Comparison of ENCODE assay signal across 23 cellular contexts in the genomic region with DNA sequence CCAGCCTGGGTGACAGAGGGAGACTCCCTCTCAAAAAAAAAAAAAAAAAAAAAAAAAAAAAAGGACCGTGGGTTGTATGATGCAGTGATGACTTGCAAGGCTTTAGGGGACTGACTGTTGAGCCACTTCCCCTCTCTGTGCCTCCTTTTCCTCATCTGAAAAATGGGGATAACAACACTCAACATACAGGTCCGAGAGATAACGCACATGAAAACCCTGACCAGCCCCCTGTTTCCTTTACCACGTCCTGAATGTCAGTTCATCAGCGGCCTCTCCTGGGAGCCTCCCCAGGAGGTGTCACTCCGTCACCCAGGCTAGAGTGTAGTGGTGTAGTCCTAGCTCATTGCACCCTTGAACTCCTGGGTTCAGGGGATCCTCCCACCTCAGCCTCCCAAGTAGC. TPM values are rescaled to one million over a fixed set of nuclear protein-coding genes. Genes with fewer than 3 reads are reported as not detected.
A peak's percentile ranks its signal among the peaks of the same experiment; 100 is the strongest.
DNase-seq lines count a peak whose midpoint lies in the region; ATAC-seq, FAIRE-seq and TF ChIP-seq lines count a peak whose summit lies in the region.
"Had no signal": no experiment of that assay in that cellular context is flagged by ENCODE, and none has a peak within 500 bp of the region (broad histone marks: within the 10 kb centered on the region; RNA-seq: fewer than 3 reads in every experiment).

No MANE protein-coding gene starts in this region.

- ATAC-seq in A549 (no peak), T-cell (replicated peaks in 1 of 4) (no peak), HG03045 (IDR thresholded peaks at IDR 0.05; ENCODE audit: unreplicated experiment) (no peak)
- ATAC-seq in CD4-positive, alpha-beta T cell (ENCODE audit: poor library complexity) = no peak
- ATAC-seq in activated naive CD8-positive, alpha-beta T cell treated with anti-CD3 and anti-CD28 coated beads, Interleukin-2, amount 10 ng/mL, durations not matched to agents 7 days and 5 days (ENCODE audit: low read depth) = no peak
- ATAC-seq: activated CD4-positive, CD25-positive, alpha-beta regulatory T cell treated with anti-CD3 and anti-CD28 coated beads, Interleukin-2, amount 50 U/mL, for 24 hours; heart left ventricle; lower lobe of right lung had no signal

- H3K27ac ChIP-seq in A549 (peak overlapping the region; percentile 66 to 72), stomach (no peak overlapping the region)
- no peak overlapping the region for H3K27ac ChIP-seq in CD4-positive, alpha-beta T cell (ENCODE audit: low read depth, low read length)
- H3K27ac ChIP-seq: heart left ventricle, HL-60, lower lobe of right lung, ovary, suprapubic skin had no signal

- TF ChIP-seq CTCF in A549 (IDR thresholded peaks at IDR 0.05) (no peak), stomach (IDR thresholded peaks at IDR 0.05) (no peak)
- no peak for TF ChIP-seq CTCF in CD4-positive, alpha-beta T cell (IDR thresholded peaks at IDR 0.05)

- POLR2A ChIA-PET in A549 (lab: Yijun Ruan, JAX) (no interaction called here), T-cell (lab: Charles Lee) (no interaction called here)
- POLR2A ChIA-PET in CD4-positive, alpha-beta T cell (lab: Charles Lee) = interaction anchor here (0.6 kb wide), 1 partner anchor 1665 kb away, joined by 3 read pairs; no protein-coding TSS in a partner anchor
- POLR2A ChIA-PET in activated naive CD8-positive, alpha-beta T cell treated with anti-CD3 and anti-CD28 coated beads, Interleukin-2, amount 10 ng/mL, durations not matched to agents 7 days and 5 days (lab: Charles Lee) = interaction anchor here (0.6 to 6.1 kb wide), 7 partner anchors 11 to 258 kb away, joined by 3 to 90 read pairs (median 5); a partner anchor contains a TSS

- no peak for FAIRE-seq in A549 (lab: Jason Lieb, UNC)
- FAIRE-seq: astrocyte, endometrium, islet of Langerhans had no signal

- peaks cover 72% of the 10 kb centered on the region for H3K36me3 Mint-ChIP-seq in CD4-positive, alpha-beta T cell (ENCODE audit: low read depth)
- H3K36me3 Mint-ChIP-seq in T-cell = peaks cover 12% of the 10 kb centered on the region
- H3K36me3 Mint-ChIP-seq in activated naive CD8-positive, alpha-beta T cell treated with anti-CD3 and anti-CD28 coated beads, Interleukin-2, amount 10 ng/mL, durations not matched to agents 7 days and 5 days = peaks cover 44% of the 10 kb centered on the region

- peaks cover 57% of the 10 kb centered on the region for H3K4me1 Mint-ChIP-seq in CD4-positive, alpha-beta T cell (ENCODE audit: low read depth)
- peaks cover 52 to 60% (median 58%) of the 10 kb centered on the region in 3 donors for H3K4me1 Mint-ChIP-seq in T-cell
- H3K4me1 Mint-ChIP-seq in activated naive CD8-positive, alpha-beta T cell treated with anti-CD3 and anti-CD28 coated beads, Interleukin-2, amount 10 ng/mL, durations not matched to agents 7 days and 5 days = peaks cover 39% of the 10 kb centered on the region

- H3K27ac Mint-ChIP-seq in CD4-positive, alpha-beta T cell = peak overlapping the region; percentile 83
- H3K27ac Mint-ChIP-seq in T-cell = peak overlapping the region; percentile 98 to 100
- H3K27ac Mint-ChIP-seq in activated naive CD8-positive, alpha-beta T cell treated with anti-CD3 and anti-CD28 coated beads, Interleukin-2, amount 10 ng/mL, durations not matched to agents 7 days and 5 days = peak overlapping the region; percentile 98
- H3K27ac Mint-ChIP-seq: B cell, IgD-negative memory B cell had no signal

- WGBS in A549 (ENCODE audit: missing lambda C conversion rate) = 92% methylated on average over 6 of the region's 6 CpGs
- 74 to 85% (median 82%) methylated on average over 5 to 6 of the region's 6 CpGs for WGBS in stomach, 5 donors

- CTCF ChIA-PET in A549 (lab: Yijun Ruan, JAX) (no interaction called here), T-cell (lab: Charles Lee) (no interaction called here)
- CTCF ChIA-PET in CD4-positive, alpha-beta T cell (lab: Charles Lee) = interaction anchor here (1.4 kb wide), 1 partner anchor 23 kb away, joined by 3 read pairs; no protein-coding TSS in a partner anchor

- H3K4me2 ChIP-seq in A549 = peak overlapping the region; percentile 67; the same call in 1 of the 3 replicates

- H3K36me3 ChIP-seq in stomach = peaks cover 0 to 10% (median 0%) of the 10 kb centered on the region in 4 donors
- H3K36me3 ChIP-seq: heart left ventricle, lower lobe of right lung, ovary, suprapubic skin had no signal

- DNase-seq in A549 (ENCODE audit: low read depth in 1 of 2, low spot score in 1 of 2) (no peak), T-cell (no peak), stomach (no peak), NCI-H446 (lab: John Stamatoyannopoulos, UW) (no peak)
- no peak for DNase-seq in CD4-positive, alpha-beta T cell
- no peak for DNase-seq in activated naive CD8-positive, alpha-beta T cell treated with anti-CD3 and anti-CD28 coated beads, Interleukin-2, amount 10 ng/mL, durations not matched to agents 7 days and 5 days
- DNase-seq: heart left ventricle; lower lobe of right lung; NCI-H1048; NCI-H524; Right ventricle myocardium superior; stimulated activated CD4-positive, alpha-beta T cell treated with anti-CD3 and anti-CD28 coated beads, Interleukin-1b, Interleukin-23, amount 100 ng/mL, for 48 hours had no signal

- TF ChIP-seq EP300 in A549 (IDR thresholded peaks at IDR 0.05) (no peak), stomach (IDR thresholded peaks at IDR 0.05) (no peak)

- intact Hi-C loops in CD4-positive, alpha-beta T cell (cut with DNase I, micrococcal nuclease) = no loop called here
- intact Hi-C loops in stomach (cut with DNase I; ENCODE audit: low total_unique reads) = no loop called here

- H3K4me3 Mint-ChIP-seq in CD4-positive, alpha-beta T cell = peak overlapping the region; percentile 76
- H3K4me3 Mint-ChIP-seq in T-cell = peak overlapping the region; percentile 21 to 96 (median 53)
- peak overlapping the region; percentile 98 for H3K4me3 Mint-ChIP-seq in activated naive CD8-positive, alpha-beta T cell treated with anti-CD3 and anti-CD28 coated beads, Interleukin-2, amount 10 ng/mL, durations not matched to agents 7 days and 5 days
- H3K4me3 Mint-ChIP-seq: B cell had no signal

- TF ChIP-seq RAD21 in A549 (conservative IDR thresholded peaks at IDR 0.05 in 1 of 2, IDR thresholded peaks at IDR 0.05 in 1 of 2) = no peak

- no peak overlapping the region for H3K4me3 ChIP-seq in A549
- H3K4me3 ChIP-seq in stomach = no peak overlapping the region
- H3K4me3 ChIP-seq: heart left ventricle, lower lobe of right lung, ovary, suprapubic skin had no signal

- H3K4me1 ChIP-seq in A549 (peaks cover 12% of the 10 kb centered on the region), stomach (peaks cover 0 to 9% (median 0%) of the 10 kb centered on the region in 4 donors)
- H3K4me1 ChIP-seq: lower lobe of right lung, suprapubic skin had no signal

- TF ChIP-seq POLR2A in A549 (IDR thresholded peaks at IDR 0.05; ENCODE audit: low read length) (no peak), stomach (IDR thresholded peaks at IDR 0.05) (no peak)

- no peaks in the 10 kb centered on the region for H3K27me3 Mint-ChIP-seq in CD4-positive, alpha-beta T cell
- no peaks in the 10 kb centered on the region for H3K27me3 Mint-ChIP-seq in T-cell
- H3K27me3 Mint-ChIP-seq in activated naive CD8-positive, alpha-beta T cell treated with anti-CD3 and anti-CD28 coated beads, Interleukin-2, amount 10 ng/mL, durations not matched to agents 7 days and 5 days = no peaks in the 10 kb centered on the region
- H3K27me3 Mint-ChIP-seq: B cell, IgD-negative memory B cell had no signal

- H3K9me3 ChIP-seq in A549 (no peaks in the 10 kb centered on the region), stomach (no peaks in the 10 kb centered on the region)
- no peaks in the 10 kb centered on the region for H3K9me3 ChIP-seq in CD4-positive, alpha-beta T cell (ENCODE audit: control insufficient read depth, low read length)
- H3K9me3 ChIP-seq: heart left ventricle, lower lobe of right lung, ovary, suprapubic skin had no signal

- H3K27me3 ChIP-seq in CD4-positive, alpha-beta T cell (ENCODE audit: control insufficient read depth, insufficient read depth, low read length) = no peaks in the 10 kb centered on the region
- H3K27me3 ChIP-seq in stomach = no peaks in the 10 kb centered on the region
- H3K27me3 ChIP-seq: heart left ventricle, ovary, suprapubic skin had no signal

- H3K9me3 Mint-ChIP-seq in CD4-positive, alpha-beta T cell = no peaks in the 10 kb centered on the region
- no peaks in the 10 kb centered on the region for H3K9me3 Mint-ChIP-seq in T-cell
- H3K9me3 Mint-ChIP-seq in activated naive CD8-positive, alpha-beta T cell treated with anti-CD3 and anti-CD28 coated beads, Interleukin-2, amount 10 ng/mL, durations not matched to agents 7 days and 5 days = no peaks in the 10 kb centered on the region
- H3K9me3 Mint-ChIP-seq: IgD-negative memory B cell had no signal

TF ChIP-seq in A549, 52 proteins besides CTCF, POLR2A, EP300 and RAD21:
- no peak for TF ChIP-seq FOXS1 (CRISPR knock-in tag; IDR thresholded peaks at IDR 0.05)

RNA-seq across cellular contexts. Expression of a gene that starts 3.9 kb away (rescaled TPM):
- 0.04 and 0.06 TPM in 2 replicates for polyA plus RNA-seq in A549 (2011; rRNA removed)
- polyA plus RNA-seq in A549 (2012; cell fraction: cytosol; rRNA removed) = 0.01 and 0.05 TPM in 2 replicates
- polyA plus RNA-seq in A549 (2012; cell fraction: nucleus; rRNA removed) = 0.04 and 0.08 TPM in 2 replicates
- polyA plus RNA-seq in A549 (2017; fragmentation: RNase III; extraction: RNeasy Plus Mini Kit Qiagen cat#74134 plus additional on column Dnase treatment) = 0.03 TPM in 1 of 3 replicates, not detected in the others
- not detected in 2 replicates for polyA minus RNA-seq in A549 (2011; rRNA and poly(A)+ RNA removed)
- 10 to 100 TPM; 19.9 to 21.3 TPM for total RNA-seq in CD4-positive, alpha-beta T cell
- 10 to 100 TPM; 26.2 to 46.0 (median 28.8) TPM for total RNA-seq in T-cell
- 100 to 1,000 TPM; 103 TPM for total RNA-seq in activated naive CD8-positive, alpha-beta T cell treated with anti-CD3 and anti-CD28 coated beads, Interleukin-2, amount 10 ng/mL, durations not matched to agents 7 days and 5 days
- 1 to 10 TPM in 3 of 5 donors, not detected in 2; 1.3 to 8.7 (median 1.3) TPM for total RNA-seq in stomach
- 1 to 10 TPM in 1 of 3 donors, under 1 TPM in 2; 0.25 to 2.7 (median 0.56) TPM for polyA plus RNA-seq in stomach
- total RNA-seq: chondrocyte had no signal

RNA-seq across cellular contexts. Expression of a gene that starts 36.6 kb away (rescaled TPM):
- 344 and 345 TPM in 2 replicates for polyA plus RNA-seq in A549 (2011; rRNA removed)
- polyA plus RNA-seq in A549 (2012; cell fraction: cytosol; rRNA removed) = 190 and 214 TPM in 2 replicates
- 91.4 and 144 TPM in 2 replicates for polyA plus RNA-seq in A549 (2012; cell fraction: nucleus; rRNA removed)
- 234 to 255 TPM (median 246 TPM) in 3 replicates for polyA plus RNA-seq in A549 (2017; fragmentation: RNase III; extraction: RNeasy Plus Mini Kit Qiagen cat#74134 plus additional on column Dnase treatment)
- 80.7 and 107 TPM in 2 replicates for polyA minus RNA-seq in A549 (2011; rRNA and poly(A)+ RNA removed)
- 10 to 100 TPM; 62.6 to 74.8 TPM for total RNA-seq in CD4-positive, alpha-beta T cell
- 10 to 100 TPM; 53.6 to 72.2 (median 59.9) TPM for total RNA-seq in T-cell
- total RNA-seq in activated naive CD8-positive, alpha-beta T cell treated with anti-CD3 and anti-CD28 coated beads, Interleukin-2, amount 10 ng/mL, durations not matched to agents 7 days and 5 days = 10 to 100 TPM; 73.1 to 76.1 TPM
- 100 to 1,000 TPM in 2 of 5 donors, 10 to 100 TPM in 3; 35.0 to 136 (median 96.4) TPM for total RNA-seq in stomach
- 100 to 1,000 TPM in 1 of 3 donors, 10 to 100 TPM in 2; 76.8 to 113 (median 84.6) TPM for polyA plus RNA-seq in stomach

Comparison
In these comparisons a context has a peak if more than half of its experiments do, and no peak if none do; other contexts are left out.
1. H3K27ac ChIP-seq: peak in A549 (2 of 2); none in CD4-positive, alpha-beta T cell (single experiment) and stomach (0 of 5).
2. POLR2A ChIA-PET loops: an anchor here in CD4-positive, alpha-beta T cell (0.6 kb wide) and activated naive CD8-positive, alpha-beta T cell treated with anti-CD3 and anti-CD28 coated beads, Interleukin-2, amount 10 ng/mL, durations not matched to agents 7 days and 5 days (0.6 to 6.1 kb wide); none called in A549 and T-cell.
3. Peak in every context shown above with its lines, with median percentiles within 50 percentile points of each other: H3K27ac Mint-ChIP-seq and H3K4me3 Mint-ChIP-seq.